Comparison of ENCODE assay signal across 1 cellular context in the genomic region with DNA sequence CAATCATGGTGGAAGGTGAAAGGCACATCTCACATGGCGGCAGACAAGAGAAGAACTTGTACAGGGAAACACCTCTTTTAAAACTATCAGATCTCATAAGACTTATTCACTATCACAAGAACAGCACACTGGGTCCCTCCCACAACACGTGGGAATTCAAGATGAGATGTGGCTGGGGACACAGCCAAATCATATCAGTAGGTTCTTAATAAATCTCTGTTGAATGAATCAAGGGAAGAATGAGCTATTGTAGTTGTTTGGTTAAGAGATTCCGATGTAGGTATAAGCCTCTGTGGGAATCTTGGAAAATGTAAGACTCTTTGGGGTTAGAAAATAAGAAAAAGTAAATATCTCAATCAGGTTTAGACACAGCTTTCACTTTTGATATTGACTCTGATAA.
TF ChIP-seq lines count a peak whose summit lies in the region.

No MANE protein-coding gene starts in this region.

TF ChIP-seq in HepG2, 621 proteins besides CTCF, POLR2A, EP300 and RAD21 (continued from another document):
- TF ChIP-seq, protein P1, sequence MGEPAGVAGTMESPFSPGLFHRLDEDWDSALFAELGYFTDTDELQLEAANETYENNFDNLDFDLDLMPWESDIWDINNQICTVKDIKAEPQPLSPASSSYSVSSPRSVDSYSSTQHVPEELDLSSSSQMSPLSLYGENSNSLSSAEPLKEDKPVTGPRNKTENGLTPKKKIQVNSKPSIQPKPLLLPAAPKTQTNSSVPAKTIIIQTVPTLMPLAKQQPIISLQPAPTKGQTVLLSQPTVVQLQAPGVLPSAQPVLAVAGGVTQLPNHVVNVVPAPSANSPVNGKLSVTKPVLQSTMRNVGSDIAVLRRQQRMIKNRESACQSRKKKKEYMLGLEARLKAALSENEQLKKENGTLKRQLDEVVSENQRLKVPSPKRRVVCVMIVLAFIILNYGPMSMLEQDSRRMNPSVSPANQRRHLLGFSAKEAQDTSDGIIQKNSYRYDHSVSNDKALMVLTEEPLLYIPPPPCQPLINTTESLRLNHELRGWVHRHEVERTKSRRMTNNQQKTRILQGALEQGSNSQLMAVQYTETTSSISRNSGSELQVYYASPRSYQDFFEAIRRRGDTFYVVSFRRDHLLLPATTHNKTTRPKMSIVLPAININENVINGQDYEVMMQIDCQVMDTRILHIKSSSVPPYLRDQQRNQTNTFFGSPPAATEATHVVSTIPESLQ (CRISPR knock-in tag; conservative IDR thresholded peaks at IDR 0.05) = no peak
- TF ChIP-seq NR2F1 (CRISPR knock-in tag; IDR thresholded peaks at IDR 0.05) = no peak
